11 cellular contexts compared by ENCODE assay signal in the genomic region with DNA sequence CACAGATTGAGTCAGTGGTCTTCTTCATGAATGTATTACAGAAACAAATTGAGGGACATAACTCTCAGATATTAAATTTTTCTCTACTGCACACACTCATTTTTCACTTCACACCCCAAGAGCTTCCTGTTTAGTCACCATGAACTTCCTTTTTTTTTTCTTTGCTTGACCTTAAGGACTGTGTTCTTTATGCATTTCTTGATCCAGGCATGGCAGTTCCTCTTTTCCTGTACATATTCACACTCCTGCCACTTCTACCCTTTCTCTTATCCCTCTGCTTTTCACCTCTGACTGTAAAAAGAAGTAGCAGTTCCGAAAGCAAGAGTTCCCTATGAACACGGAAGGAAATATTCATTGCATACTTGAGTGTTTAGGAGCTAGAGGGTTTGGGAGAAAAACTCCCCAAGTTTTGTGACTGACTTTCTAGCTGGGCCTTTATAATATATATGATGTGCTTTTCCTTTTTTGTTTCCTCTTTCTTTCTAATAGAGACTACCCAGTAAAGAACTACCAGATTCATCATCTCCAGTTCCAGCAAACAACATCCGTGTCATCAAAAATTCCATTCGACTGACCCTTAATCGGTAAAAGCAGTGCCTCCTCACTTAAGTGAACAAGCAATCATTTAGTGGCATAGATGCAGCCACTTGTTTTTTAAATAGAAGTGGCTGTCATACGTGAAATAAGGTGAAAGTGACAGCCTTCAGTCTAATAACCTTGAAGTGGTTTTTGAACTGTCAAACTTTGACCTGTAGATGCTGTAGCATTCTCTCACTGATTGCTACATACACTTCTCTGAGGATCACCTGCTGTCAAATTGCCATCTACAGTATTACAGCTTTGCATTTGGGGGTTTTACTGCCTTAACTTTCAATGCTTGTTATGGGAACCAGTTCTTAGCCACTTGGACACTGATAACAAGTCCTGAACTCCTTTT. TPM values are rescaled to one million over a fixed set of nuclear protein-coding genes. Genes with fewer than 3 reads are reported as not detected.
DNase-seq lines count a peak whose midpoint lies in the region; ATAC-seq and TF ChIP-seq lines count a peak whose summit lies in the region.
"Had no signal": no experiment of that assay in that cellular context is flagged by ENCODE, and none has a peak within 500 bp of the region (broad histone marks: within the 10 kb centered on the region; RNA-seq: fewer than 3 reads in every experiment).

No MANE protein-coding gene starts in this region.

- no peaks in the 10 kb centered on the region for H3K27me3 ChIP-seq in testis

- no peak for TF ChIP-seq POLR2A in testis (IDR thresholded peaks at IDR 0.05)

- 80% methylated on average over 6 of the region's 6 CpGs for WGBS in testis, 2 donors

- intact Hi-C loops in testis (cut with DNase I; ENCODE audit: low total_unique reads) = no loop called here

- H3K36me3 ChIP-seq in testis (ENCODE audit: low read depth, missing control alignments) = no peaks in the 10 kb centered on the region

- TF ChIP-seq CTCF in testis (IDR thresholded peaks at IDR 0.05) = no peak

- no peaks in the 10 kb centered on the region for H3K27me3 Mint-ChIP-seq in activated naive CD8-positive, alpha-beta T cell
- H3K27me3 Mint-ChIP-seq in natural killer cell treated with Interleukin-12 subunit alpha and Interleukin-12 subunit beta and Interleukin-15 and Interleukin-18, amount 100 ng/mL, for 72 hours = no peaks in the 10 kb centered on the region
- H3K27me3 Mint-ChIP-seq: brain had no signal

- ATAC-seq in GM18520 (IDR thresholded peaks at IDR 0.05; ENCODE audit: unreplicated experiment) (peak; percentile 64), HG03565 (IDR thresholded peaks at IDR 0.05; ENCODE audit: unreplicated experiment) (peak; percentile 57), GM21390 (IDR thresholded peaks at IDR 0.05; ENCODE audit: unreplicated experiment) (no peak), GM19324 (IDR thresholded peaks at IDR 0.05; ENCODE audit: low FRiP score, unreplicated experiment) (no peak)
- ATAC-seq in natural killer cell treated with Interleukin-12 subunit alpha and Interleukin-12 subunit beta and Interleukin-15 and Interleukin-18, amount 100 ng/mL, for 72 hours = peak; percentile 65 to 86

- no peaks in the 10 kb centered on the region for H3K9me3 Mint-ChIP-seq in activated naive CD8-positive, alpha-beta T cell (ENCODE audit: low read depth)
- no peaks in the 10 kb centered on the region for H3K9me3 Mint-ChIP-seq in natural killer cell treated with Interleukin-12 subunit alpha and Interleukin-12 subunit beta and Interleukin-15 and Interleukin-18, amount 100 ng/mL, for 72 hours
- H3K9me3 Mint-ChIP-seq: brain had no signal

- no peak for DNase-seq in natural killer cell treated with Interleukin-12 subunit alpha and Interleukin-12 subunit beta and Interleukin-15 and Interleukin-18, amount 100 ng/mL, for 72 hours (ENCODE audit: low spot score)
- no peak for DNase-seq in testis
- no peak for DNase-seq in NCI-H1048 (lab: John Stamatoyannopoulos, UW)
- DNase-seq: NCI-H774 had no signal

- no peaks in the 10 kb centered on the region for H3K4me1 ChIP-seq in testis

- no peak overlapping the region for H3K4me3 Mint-ChIP-seq in activated naive CD8-positive, alpha-beta T cell
- H3K4me3 Mint-ChIP-seq in natural killer cell treated with Interleukin-12 subunit alpha and Interleukin-12 subunit beta and Interleukin-15 and Interleukin-18, amount 100 ng/mL, for 72 hours = peak overlapping the region; percentile 80
- H3K4me3 Mint-ChIP-seq: brain had no signal

- no peak overlapping the region for H3K27ac ChIP-seq in testis
- H3K27ac ChIP-seq: thoracic aorta had no signal

- no peaks in the 10 kb centered on the region for H3K9me3 ChIP-seq in testis
- H3K9me3 ChIP-seq: thoracic aorta had no signal

- H3K4me1 Mint-ChIP-seq in activated naive CD8-positive, alpha-beta T cell (ENCODE audit: low read depth) = peaks cover 10% of the 10 kb centered on the region
- H3K4me1 Mint-ChIP-seq in natural killer cell treated with Interleukin-12 subunit alpha and Interleukin-12 subunit beta and Interleukin-15 and Interleukin-18, amount 100 ng/mL, for 72 hours (ENCODE audit: low read depth in 2 of 2) = peaks cover 14 to 25% of the 10 kb centered on the region in 2 donors
- H3K4me1 Mint-ChIP-seq: brain had no signal

- peak overlapping the region; percentile 75 for H3K27ac Mint-ChIP-seq in activated naive CD8-positive, alpha-beta T cell
- peak overlapping the region; percentile 78 to 82 for H3K27ac Mint-ChIP-seq in natural killer cell treated with Interleukin-12 subunit alpha and Interleukin-12 subunit beta and Interleukin-15 and Interleukin-18, amount 100 ng/mL, for 72 hours

- H3K36me3 Mint-ChIP-seq in activated naive CD8-positive, alpha-beta T cell = peaks cover 3% of the 10 kb centered on the region
- peaks cover 24% of the 10 kb centered on the region for H3K36me3 Mint-ChIP-seq in natural killer cell treated with Interleukin-12 subunit alpha and Interleukin-12 subunit beta and Interleukin-15 and Interleukin-18, amount 100 ng/mL, for 72 hours

- H3K4me3 ChIP-seq in testis = no peak overlapping the region
- H3K4me3 ChIP-seq: thoracic aorta had no signal

RNA-seq across cellular contexts. Expression of gene PAPOLG, which starts 40.8 kb away (rescaled TPM):
- total RNA-seq in natural killer cell treated with Interleukin-12 subunit alpha and Interleukin-12 subunit beta and Interleukin-15 and Interleukin-18, amount 100 ng/mL, for 72 hours = 10 to 100 TPM; 17.3 to 19.8 TPM
- total RNA-seq in testis = 10 to 100 TPM; 17.2 to 17.6 TPM
- 19.0 TPM for polyA plus RNA-seq in testis (ENCODE audit: insufficient read depth, low read depth, low replicate concordance)

Comparison
In these comparisons a context has a peak if more than half of its experiments do, and no peak if none do; other contexts are left out.
1. ATAC-seq: peak in GM18520 (single experiment), HG03565 (single experiment) and natural killer cell treated with Interleukin-12 subunit alpha and Interleukin-12 subunit beta and Interleukin-15 and Interleukin-18, amount 100 ng/mL, for 72 hours (2 of 2); none in GM21390 (single experiment) and GM19324 (single experiment).